In genomic region chr6:57307850-57308249, GRCh38 we compare ENCODE assay signal across 15 cellular contexts. TPM values are rescaled to one million over a fixed set of nuclear protein-coding genes. Genes with fewer than 3 reads are reported as not detected.
DNase-seq lines count a peak whose midpoint lies in the region; ATAC-seq and TF ChIP-seq lines count a peak whose summit lies in the region.
"Had no signal": no experiment of that assay in that cellular context is flagged by ENCODE, and none has a peak within 500 bp of the region (broad histone marks: within the 10 kb centered on the region; RNA-seq: fewer than 3 reads in every experiment).

No MANE protein-coding gene starts in this region.

- no TSS peak for BruUV-seq in IMR-90 (replicated peaks; lab: Mats Ljungman, UMichigan)

- peak overlapping the region; percentile 98 for H4K5ac ChIP-seq in IMR-90 (ENCODE audit: low read depth, low read length)

- no peak overlapping the region for H2AK9ac ChIP-seq in IMR-90 (replicated peaks; ENCODE audit: low read depth, low read length, poor library complexity)

- no peak overlapping the region for H3K4me3 Mint-ChIP-seq in type B pancreatic cell
- H3K4me3 Mint-ChIP-seq: B cell; CD4-positive, alpha-beta T cell; GM23338 had no signal

- no CpG with 5 or more reads among the region's 1 CpG for WGBS in IMR-90 (ENCODE audit: extremely low coverage in 2 of 2, insufficient read length in 1 of 2), 2 experiments
- WGBS in mesenchymal stem cell = no CpG with 5 or more reads among the region's 1 CpG

- H4K91ac ChIP-seq in IMR-90 (ENCODE audit: insufficient read depth, low read depth, low read length) (peak overlapping the region; percentile 98), mesenchymal stem cell (ENCODE audit: low read length) (no peak overlapping the region)

- intact Hi-C loops in IMR-90 (cut with micrococcal nuclease) = no loop called here

- peaks cover 7% of the 10 kb centered on the region for H3K9me1 ChIP-seq in IMR-90 (ENCODE audit: insufficient read depth, low read length)

- H3K18ac ChIP-seq in IMR-90 (ENCODE audit: low read depth, low read length) = peak overlapping the region; percentile 95
- no peak overlapping the region for H3K18ac ChIP-seq in mesenchymal stem cell (ENCODE audit: low read depth in 1 of 2, low read length in 2 of 2)

- no peaks in the 10 kb centered on the region for H3K9me3 ChIP-seq in IMR-90 (ENCODE audit: control insufficient read depth, insufficient read depth, low read length)
- no peaks in the 10 kb centered on the region for H3K9me3 ChIP-seq in mesenchymal stem cell (ENCODE audit: control insufficient read depth, low read length)

- peak overlapping the region; percentile 89 for H2BK5ac ChIP-seq in IMR-90 (ENCODE audit: low read depth, low read length, poor library complexity, severe bottlenecking)
- no peak overlapping the region for H2BK5ac ChIP-seq in mesenchymal stem cell (ENCODE audit: low read depth, low read length, poor library complexity, severe bottlenecking)

- H3K4me1 Mint-ChIP-seq in type B pancreatic cell (ENCODE audit: unreplicated experiment) = peaks cover 13% of the 10 kb centered on the region
- H3K4me1 Mint-ChIP-seq: B cell, GM23338 had no signal

- CTCF ChIA-PET in IMR-90 (lab: Yijun Ruan, JAX) = no interaction called here

- H3K27me3 Mint-ChIP-seq in type B pancreatic cell = no peaks in the 10 kb centered on the region

- dilution Hi-C loops in IMR-90 (cut with HindIII; ENCODE audit: low sequenced_read_pairs, unreplicated experiment) = no loop called here

- ATAC-seq in IMR-90 (ENCODE audit: low read depth) = peak; percentile 12
- ATAC-seq: GM23338 had no signal

- peak overlapping the region; percentile 96 for H3K23ac ChIP-seq in IMR-90 (ENCODE audit: low read depth, low read length)
- no peak overlapping the region for H3K23ac ChIP-seq in mesenchymal stem cell (ENCODE audit: low read length in 2 of 2)

- no peaks in the 10 kb centered on the region for H3K9me3 Mint-ChIP-seq in type B pancreatic cell
- H3K9me3 Mint-ChIP-seq: CD4-positive, alpha-beta T cell had no signal

- H3K36me3 ChIP-seq in IMR-90 (ENCODE audit: control insufficient read depth, insufficient read depth, low read length) (no peaks in the 10 kb centered on the region), rectal smooth muscle tissue (ENCODE audit: control insufficient read depth, insufficient read depth, low read length) (no peaks in the 10 kb centered on the region), mesenchymal stem cell (ENCODE audit: control insufficient read depth in 1 of 2, insufficient read depth in 2 of 2, low read depth in 1 of 2, low read length in 2 of 2) (no peaks in the 10 kb centered on the region)

- H2AK5ac ChIP-seq in IMR-90 (ENCODE audit: low read depth, low read length) (peak overlapping the region; percentile 64), mesenchymal stem cell (ENCODE audit: low read length, severe bottlenecking) (no peak overlapping the region)

- H2BK15ac ChIP-seq in IMR-90 (ENCODE audit: low read depth, low read length) (peak overlapping the region; percentile 99; the same call in 2 of the 3 replicates), mesenchymal stem cell (ENCODE audit: low read depth, poor library complexity, severe bottlenecking) (no peak overlapping the region)

- DNase-seq in ELR (ENCODE audit: low read depth) = peak; percentile 47
- peak; percentile 36 for DNase-seq in IMR-90
- peak; percentile 54 for DNase-seq in fibroblast of peridontal ligament (ENCODE audit: extremely low read depth)
- DNase-seq in 8988T = no peak
- DNase-seq in mesenchymal stem cell = no peak
- no peak for DNase-seq in type B pancreatic cell (ENCODE audit: extremely low spot score, unreplicated experiment)
- no peak for DNase-seq in activated CD4-positive, alpha-beta T cell treated with anti-CD3 and anti-CD28 coated beads for 1 hour
- DNase-seq: C1 segment of cervical spinal cord; Calu3; CD4-positive, alpha-beta T cell; DMS 273 treated with DMSO at 0.1 percent for 48 hours; H7 had no signal

- H4K20me1 ChIP-seq in IMR-90 (ENCODE audit: insufficient read depth, low read length) = no peaks in the 10 kb centered on the region

- H3K27ac Mint-ChIP-seq in type B pancreatic cell = no peak overlapping the region
- H3K27ac Mint-ChIP-seq: B cell; CD4-positive, alpha-beta T cell; GM23338 had no signal

- H3K27me3 ChIP-seq in IMR-90 (ENCODE audit: control insufficient read depth, insufficient read depth, low read length) (no peaks in the 10 kb centered on the region), rectal smooth muscle tissue (ENCODE audit: control insufficient read depth, insufficient read depth, low read length) (no peaks in the 10 kb centered on the region), mesenchymal stem cell (ENCODE audit: control insufficient read depth in 1 of 2, insufficient read depth in 1 of 2, low read length in 2 of 2) (no peaks in the 10 kb centered on the region)

- no peak for TF ChIP-seq RAD21 in IMR-90 (IDR thresholded peaks at IDR 0.05; ENCODE audit: low read length)

- H3K4ac ChIP-seq in IMR-90 (ENCODE audit: low read depth, low read length) (peak overlapping the region; percentile 98), mesenchymal stem cell (ENCODE audit: low read depth in 1 of 2, low read length in 2 of 2) (no peak overlapping the region)

- peak overlapping the region; percentile 99 for H2BK120ac ChIP-seq in IMR-90 (ENCODE audit: low read depth, low read length)
- H2BK120ac ChIP-seq in mesenchymal stem cell (ENCODE audit: low read depth, low read length) = no peak overlapping the region

- peak overlapping the region; percentile 100; the same call in 1 of the 2 replicates for H2BK20ac ChIP-seq in IMR-90 (ENCODE audit: low read depth, low read length)

- no peak overlapping the region for H2AFZ ChIP-seq in IMR-90 (replicated peaks; ENCODE audit: low read length, poor library complexity)
- no peak overlapping the region for H2AFZ ChIP-seq in mesenchymal stem cell (ENCODE audit: low read depth, low read length)
- H2AFZ ChIP-seq: GM23338 had no signal

- H3K4me2 ChIP-seq in IMR-90 (ENCODE audit: low read depth, low read length) (no peak overlapping the region), mesenchymal stem cell (ENCODE audit: low read length, poor library complexity, severe bottlenecking) (no peak overlapping the region)
- H3K4me2 ChIP-seq: GM23338 had no signal

- H3K56ac ChIP-seq in IMR-90 (ENCODE audit: extremely low read depth, insufficient read depth, low read length) = no peak overlapping the region; the same call in 1 of the 2 replicates

- no peak overlapping the region for H2BK12ac ChIP-seq in mesenchymal stem cell (ENCODE audit: low read length in 2 of 2)

- no peaks in the 10 kb centered on the region for H3K36me3 Mint-ChIP-seq in type B pancreatic cell

- H3K4me1 ChIP-seq in IMR-90 (ENCODE audit: control insufficient read depth, insufficient read depth, low read length) (peaks cover 21% of the 10 kb centered on the region), rectal smooth muscle tissue (ENCODE audit: control insufficient read depth, insufficient read depth, low read length) (peaks cover 28% of the 10 kb centered on the region), mesenchymal stem cell (ENCODE audit: control insufficient read depth, insufficient read depth, low read depth, low read length) (peaks cover 6% of the 10 kb centered on the region)

- no peak for TF ChIP-seq CTCF in IMR-90 (conservative IDR thresholded peaks at IDR 0.05; ENCODE audit: low read depth, low read length)
- no peak for TF ChIP-seq CTCF in type B pancreatic cell (conservative IDR thresholded peaks at IDR 0.05)

- H3K4me3 ChIP-seq in IMR-90 (ENCODE audit: insufficient read depth, low read depth, low read length) = no peak overlapping the region
- no peak overlapping the region for H3K4me3 ChIP-seq in rectal smooth muscle tissue (ENCODE audit: low read length)
- no peak overlapping the region for H3K4me3 ChIP-seq in mesenchymal stem cell (ENCODE audit: insufficient read depth in 1 of 2, low read depth in 1 of 2, low read length in 2 of 2)
- H3K4me3 ChIP-seq: GM23338 had no signal

- TF ChIP-seq POLR2A in IMR-90 (IDR thresholded peaks at IDR 0.05; ENCODE audit: low read depth, low read length) = no peak

- H3K14ac ChIP-seq in IMR-90 (replicated peaks; ENCODE audit: low read depth, low read length) (peak overlapping the region; percentile 99), mesenchymal stem cell (ENCODE audit: low read length in 2 of 2) (no peak overlapping the region)

- no peaks in the 10 kb centered on the region for H3K79me1 ChIP-seq in IMR-90 (ENCODE audit: low read depth in 1 of 2, low read length in 2 of 2)
- no peaks in the 10 kb centered on the region for H3K79me1 ChIP-seq in mesenchymal stem cell (replicated peaks; ENCODE audit: low read length, poor library complexity, severe bottlenecking)

- peak overlapping the region; percentile 37; the same call in 1 of the 2 replicates for H3K27ac ChIP-seq in IMR-90 (ENCODE audit: insufficient read depth, low read length)
- peak overlapping the region; percentile 15 for H3K27ac ChIP-seq in rectal smooth muscle tissue (ENCODE audit: low read depth, low read length)
- H3K27ac ChIP-seq in mesenchymal stem cell (ENCODE audit: low read length, poor library complexity, severe bottlenecking) = no peak overlapping the region

- no peak overlapping the region for H3K9ac ChIP-seq in IMR-90 (ENCODE audit: low read depth, low read length)
- no peak overlapping the region for H3K9ac ChIP-seq in rectal smooth muscle tissue (ENCODE audit: low read length)
- H3K9ac ChIP-seq in mesenchymal stem cell (ENCODE audit: low read length) = no peak overlapping the region

- H4K8ac ChIP-seq in IMR-90 (ENCODE audit: low read depth in 2 of 2, low read length in 2 of 2) (peak overlapping the region; percentile 53 to 87; a peak in 3 of 4 replicates), mesenchymal stem cell (ENCODE audit: low read length) (no peak overlapping the region)

- POLR2A ChIA-PET in IMR-90 (lab: Charles Lee; ENCODE audit: unreplicated experiment) = no interaction called here

- in situ Hi-C loops in IMR-90 (cut with MboI; ENCODE audit: low sequenced_read_pairs) = loop anchor here (25.0 kb wide), 2 partner anchors 671 to 971 kb away; partner anchors contain the start of gene DST

TF ChIP-seq in IMR-90, 13 proteins besides CTCF, POLR2A, EP300 and RAD21 (continues in another document):
- TF ChIP-seq BHLHE40 (IDR thresholded peaks at IDR 0.05; ENCODE audit: low read depth, low read length) (no peak), RFX5 (IDR thresholded peaks at IDR 0.05; ENCODE audit: low read depth, low read length) (no peak), MAFK (IDR thresholded peaks at IDR 0.05; ENCODE audit: low read depth, low read length) (no peak), RCOR1 (IDR thresholded peaks at IDR 0.05; ENCODE audit: insufficient replicate concordance, low read length) (no peak), SMC3 (IDR thresholded peaks at IDR 0.05; ENCODE audit: low read depth, low read length) (no peak), NFE2L2 (IDR thresholded peaks at IDR 0.05; ENCODE audit: low read depth, low read length) (no peak)

RNA-seq across cellular contexts. Expression of gene PRIM2, which starts 9.6 kb away (rescaled TPM):
- total RNA-seq in IMR-90 (2012; rRNA removed) (37.5 and 50.5 TPM in 2 replicates), type B pancreatic cell (ENCODE audit: low replicate concordance) (16.2 and 26.6 TPM in 2 replicates)
- 7.7 and 11.8 TPM in 2 replicates for polyA plus RNA-seq in IMR-90 (2012; rRNA removed)
- 2.1 and 3.4 TPM in 2 replicates for polyA plus RNA-seq in IMR-90 (2012; cell fraction: cytosol; rRNA removed)
- 0.87 and 7.2 TPM in 2 replicates for polyA plus RNA-seq in IMR-90 (2012; cell fraction: nucleus; rRNA removed; ENCODE audit: low replicate concordance)
- 4.5 TPM for polyA plus RNA-seq in mesenchymal stem cell (2013, experiment 1 of 2)
- polyA plus RNA-seq in mesenchymal stem cell (2013, experiment 2 of 2) = 5.2 TPM

Comparison
In these comparisons a context has a peak if more than half of its experiments do, and no peak if none do; other contexts are left out.
1. DNase-seq: peak in ELR (single experiment), IMR-90 (single experiment) and fibroblast of peridontal ligament (single experiment); none in 8988T (single experiment), mesenchymal stem cell (single experiment), type B pancreatic cell (single experiment) and activated CD4-positive, alpha-beta T cell treated with anti-CD3 and anti-CD28 coated beads for 1 hour (single experiment).